In genomic region chr7:12851841-12852240, GRCh38 we compare ENCODE assay signal across 17 cellular contexts.
DNase-seq lines count a peak whose midpoint lies in the region; TF ChIP-seq lines count a peak whose summit lies in the region.
"Had no signal": no experiment of that assay in that cellular context is flagged by ENCODE, and none has a peak within 500 bp of the region (broad histone marks: within the 10 kb centered on the region; RNA-seq: fewer than 3 reads in every experiment).

No MANE protein-coding gene starts in this region.

- intact Hi-C loops in MCF 10A (cut with micrococcal nuclease): no loop called here
- intact Hi-C loops in mammary epithelial cell (cut with micrococcal nuclease): no loop called here

- dilution Hi-C loops in mammary epithelial cell (cut with HindIII; ENCODE audit: low sequenced_read_pairs): no loop called here

- no peak for TF ChIP-seq CTCF in MCF 10A (IDR thresholded peaks at IDR 0.05; ENCODE audit: unreplicated experiment)
- TF ChIP-seq CTCF in mammary epithelial cell (conservative IDR thresholded peaks at IDR 0.05 in 1 of 2, IDR thresholded peaks at IDR 0.05 in 1 of 2; ENCODE audit: extremely low read depth in 1 of 2, insufficient read depth in 1 of 2, low read depth in 1 of 2, low read length in 2 of 2): no peak
- no peak for TF ChIP-seq CTCF in fibroblast of the aortic adventitia (IDR thresholded peaks at IDR 0.05; ENCODE audit: insufficient read depth, low read length)
- TF ChIP-seq CTCF in coronary artery (IDR thresholded peaks at IDR 0.05): no peak

- H3K27me3 ChIP-seq in mammary epithelial cell (ENCODE audit: insufficient read depth, low read length): no peaks in the 10 kb centered on the region
- H3K27me3 ChIP-seq: BLaER1 had no signal

- no peaks in the 10 kb centered on the region for H4K20me1 ChIP-seq in mammary epithelial cell (ENCODE audit: insufficient read depth, low read length)
- H4K20me1 ChIP-seq: BLaER1 had no signal

- no peak overlapping the region for H3K4me2 ChIP-seq in mammary epithelial cell (ENCODE audit: insufficient read depth, low read depth, low read length)
- H3K4me2 ChIP-seq: BLaER1, GM23338 had no signal

- DNase-seq in MCF 10A (ENCODE audit: unreplicated experiment) (peak; percentile 7), mammary epithelial cell (no peak), epithelial cell of prostate (ENCODE audit: low read depth, low spot score) (no peak), fibroblast of the aortic adventitia (ENCODE audit: low read depth) (peak; percentile 34), coronary artery (ENCODE audit: low spot score) (no peak), MV-4-11 (lab: John Stamatoyannopoulos, UW) (no peak), foreskin melanocyte (no peak), NCI-H1694 treated with DMSO at 0.1 percent for 48 hours (lab: John Stamatoyannopoulos, UW) (no peak)
- DNase-seq: AML-193; CD4-positive, CD25-positive, alpha-beta regulatory T cell; DMS79; EL; H7 had no signal

- H3K36me3 Mint-ChIP-seq in MCF 10A (ENCODE audit: insufficient read depth, unreplicated experiment): no peaks in the 10 kb centered on the region
- H3K36me3 Mint-ChIP-seq: CD4-positive, CD25-positive, alpha-beta regulatory T cell had no signal

- H3K4me1 Mint-ChIP-seq in MCF 10A (ENCODE audit: insufficient read depth, unreplicated experiment): no peaks in the 10 kb centered on the region
- H3K4me1 Mint-ChIP-seq: GM23338 had no signal

- no peak overlapping the region for H2AFZ ChIP-seq in mammary epithelial cell (ENCODE audit: low read depth, low read length)

- H3K9ac ChIP-seq in mammary epithelial cell (ENCODE audit: insufficient read depth, low read length): no peak overlapping the region
- H3K9ac ChIP-seq: BLaER1 had no signal

- 65% methylated on average over 3 of the region's 3 CpGs for WGBS in mammary epithelial cell (ENCODE audit: low coverage, missing lambda C conversion rate)

- CTCF ChIA-PET in MCF 10A (lab: Yijun Ruan, JAX) (no interaction called here), mammary epithelial cell (lab: Charles Lee; ENCODE audit: low non-redundant PET) (no interaction called here)

- no peaks in the 10 kb centered on the region for H3K27me3 Mint-ChIP-seq in MCF 10A (ENCODE audit: insufficient read depth, unreplicated experiment)

- no peak overlapping the region for H3K4me3 Mint-ChIP-seq in MCF 10A (ENCODE audit: unreplicated experiment)
- H3K4me3 Mint-ChIP-seq: CD4-positive, CD25-positive, alpha-beta regulatory T cell; GM23338 had no signal

- no peak overlapping the region for H3K4me3 ChIP-seq in mammary epithelial cell (replicated peaks in 1 of 3; ENCODE audit: insufficient read depth in 1 of 3, low read depth in 2 of 3, low read length in 3 of 3)
- no peak overlapping the region for H3K4me3 ChIP-seq in fibroblast of the aortic adventitia (ENCODE audit: low read depth, low read length)
- H3K4me3 ChIP-seq in coronary artery: no peak overlapping the region
- H3K4me3 ChIP-seq: BLaER1, GM23338 had no signal

- H3K79me2 ChIP-seq in mammary epithelial cell (ENCODE audit: insufficient read depth, low read length): no peaks in the 10 kb centered on the region

- H3K9me3 Mint-ChIP-seq in MCF 10A (ENCODE audit: unreplicated experiment): no peaks in the 10 kb centered on the region

- in situ Hi-C loops in mammary epithelial cell (cut with MboI; ENCODE audit: low sequenced_read_pairs in 2 of 2): no loop called here

- peaks cover 3% of the 10 kb centered on the region for H3K9me3 ChIP-seq in mammary epithelial cell (replicated peaks; ENCODE audit: insufficient read depth, low read length)

- BruUV-seq in MCF 10A (replicated peaks; lab: Mats Ljungman, UMichigan): no TSS peak
- BruUV-seq in mammary epithelial cell (replicated peaks; lab: Mats Ljungman, UMichigan): no TSS peak

- peaks cover 16% of the 10 kb centered on the region for H3K4me1 ChIP-seq in mammary epithelial cell (ENCODE audit: insufficient read depth, low read length)
- H3K4me1 ChIP-seq: BLaER1 had no signal

- no peaks in the 10 kb centered on the region for H3K36me3 ChIP-seq in mammary epithelial cell (ENCODE audit: insufficient read depth, low read length)
- H3K36me3 ChIP-seq: BLaER1 had no signal

- no peak overlapping the region for H3K27ac Mint-ChIP-seq in MCF 10A (ENCODE audit: low read depth, unreplicated experiment)
- H3K27ac Mint-ChIP-seq: CD4-positive, CD25-positive, alpha-beta regulatory T cell; GM23338 had no signal

- POLR2A ChIA-PET in MCF 10A (lab: Yijun Ruan, JAX): no interaction called here

- H3K27ac ChIP-seq in mammary epithelial cell (ENCODE audit: insufficient read depth, low read depth, low read length) (no peak overlapping the region), epithelial cell of prostate (peak overlapping the region; percentile 18), coronary artery (no peak overlapping the region)
- H3K27ac ChIP-seq: 22Rv1, BLaER1, HL-60 had no signal

Comparison
In these comparisons a context has a peak if more than half of its experiments do, and no peak if none do; other contexts are left out.
1. DNase-seq: peak in MCF 10A (single experiment) and fibroblast of the aortic adventitia (single experiment); none in mammary epithelial cell (single experiment), epithelial cell of prostate (single experiment), coronary artery (single experiment), MV-4-11 (single experiment), foreskin melanocyte (single experiment) and NCI-H1694 treated with DMSO at 0.1 percent for 48 hours (single experiment).